10 cellular contexts compared by ENCODE assay signal in genomic region chr17:7575481-7575883, GRCh38. TPM values are rescaled to one million over a fixed set of nuclear protein-coding genes. Genes with fewer than 3 reads are reported as not detected.
DNase-seq lines count a peak whose midpoint lies in the region; ATAC-seq and TF ChIP-seq lines count a peak whose summit lies in the region.
"Had no signal": no experiment of that assay in that cellular context is flagged by ENCODE, and none has a peak within 500 bp of the region (broad histone marks: within the 10 kb centered on the region; RNA-seq: fewer than 3 reads in every experiment).

No MANE protein-coding gene starts in this region.

- peak overlapping the region; percentile 99 for H3K4me3 Mint-ChIP-seq in CD4-positive, alpha-beta T cell

- H3K4me1 ChIP-seq in MM.1S (ENCODE audit: low read length): peaks cover 66% of the 10 kb centered on the region
- peaks cover 3 to 28% of the 10 kb centered on the region in 2 donors for H3K4me1 ChIP-seq in ascending aorta
- H3K4me1 ChIP-seq in Peyer's patch: peaks cover 4 to 64% (median 32%) of the 10 kb centered on the region in 4 donors

- DNase-seq in CD4-positive, alpha-beta T cell: no peak
- no peak for DNase-seq in MM.1S
- DNase-seq in coronary artery (ENCODE audit: low spot score): no peak
- no peak for DNase-seq in NCI-H345 (lab: John Stamatoyannopoulos, UW)
- DNase-seq in ascending aorta (ENCODE audit: low spot score in 2 of 2): no peak
- DNase-seq in activated effector memory CD4-positive, alpha-beta T cell treated with Interleukin-2 at 50 U/mL for 16 hours: no peak
- no peak for DNase-seq in Peyer's patch
- DNase-seq: NCI-H1092, nucleus accumbens had no signal

- no peak for ATAC-seq in CD4-positive, alpha-beta T cell (ENCODE audit: poor library complexity)

- no peaks in the 10 kb centered on the region for H3K9me3 ChIP-seq in CD4-positive, alpha-beta T cell (ENCODE audit: control insufficient read depth, low read length)
- H3K9me3 ChIP-seq in MM.1S (replicated peaks; ENCODE audit: insufficient read depth, low read length): no peaks in the 10 kb centered on the region
- no peaks in the 10 kb centered on the region for H3K9me3 ChIP-seq in neural cell (ENCODE audit: low read length)
- no peaks in the 10 kb centered on the region for H3K9me3 ChIP-seq in ascending aorta
- H3K9me3 ChIP-seq in Peyer's patch: no peaks in the 10 kb centered on the region

- H3K27me3 Mint-ChIP-seq in CD4-positive, alpha-beta T cell: peaks cover 3% of the 10 kb centered on the region

- no peak for TF ChIP-seq POLR2A in Peyer's patch (IDR thresholded peaks at IDR 0.05)

- H3K27ac Mint-ChIP-seq in CD4-positive, alpha-beta T cell: peak overlapping the region; percentile 99

- TF ChIP-seq CTCF in CD4-positive, alpha-beta T cell (IDR thresholded peaks at IDR 0.05): no peak
- TF ChIP-seq CTCF in MM.1S (IDR thresholded peaks at IDR 0.05; ENCODE audit: low read length): no peak
- TF ChIP-seq CTCF in coronary artery (IDR thresholded peaks at IDR 0.05): no peak
- no peak for TF ChIP-seq CTCF in neural cell (IDR thresholded peaks at IDR 0.05; ENCODE audit: poor library complexity, severe bottlenecking)
- no peak for TF ChIP-seq CTCF in ascending aorta (IDR thresholded peaks at IDR 0.05)
- no peak for TF ChIP-seq CTCF in Peyer's patch (IDR thresholded peaks at IDR 0.05)

- H2AFZ ChIP-seq in MM.1S (ENCODE audit: low read length): no peak overlapping the region
- no peak overlapping the region for H2AFZ ChIP-seq in neural cell (ENCODE audit: low read depth, low read length)

- H3K27me3 ChIP-seq in CD4-positive, alpha-beta T cell (ENCODE audit: control insufficient read depth, insufficient read depth, low read length): no peaks in the 10 kb centered on the region
- H3K27me3 ChIP-seq in MM.1S (replicated peaks; ENCODE audit: insufficient read depth, low read length) (no peaks in the 10 kb centered on the region), neural cell (ENCODE audit: insufficient read depth, low read depth, low read length) (no peaks in the 10 kb centered on the region), ascending aorta (no peaks in the 10 kb centered on the region), Peyer's patch (no peaks in the 10 kb centered on the region)

- H3K9ac ChIP-seq in MM.1S (ENCODE audit: low read length): peak overlapping the region; percentile 10; the same call in 1 of the 2 replicates
- H3K9ac ChIP-seq in neural cell (ENCODE audit: low read length): peak overlapping the region; percentile 100

- H3K4me3 ChIP-seq in MM.1S (ENCODE audit: low read length) (no peak overlapping the region), coronary artery (peak overlapping the region; percentile 92), neural cell (ENCODE audit: low read length) (peak overlapping the region; percentile 100), ascending aorta (peak overlapping the region in 1 of 2 donors; percentile 78), Peyer's patch (no peak overlapping the region)

- H4K20me1 ChIP-seq in MM.1S (ENCODE audit: insufficient read depth, low read length) (peaks cover 51% of the 10 kb centered on the region), neural cell (ENCODE audit: insufficient read depth) (peaks cover 30% of the 10 kb centered on the region)

- TF ChIP-seq RAD21 in neural cell (conservative IDR thresholded peaks at IDR 0.05): no peak

- H3K36me3 ChIP-seq in MM.1S (replicated peaks; ENCODE audit: insufficient read depth, low read length) (peaks cover 34% of the 10 kb centered on the region), neural cell (ENCODE audit: insufficient read depth, low read length) (peaks cover 14% of the 10 kb centered on the region), ascending aorta (peaks cover 56 to 62% of the 10 kb centered on the region in 2 donors), Peyer's patch (peaks cover 0 to 60% (median 0%) of the 10 kb centered on the region in 3 donors)

- peaks cover 71% of the 10 kb centered on the region for H3K79me2 ChIP-seq in MM.1S (ENCODE audit: low read length)
- H3K79me2 ChIP-seq in neural cell (replicated peaks; ENCODE audit: insufficient read depth, low read length): peaks cover 35% of the 10 kb centered on the region

- intact Hi-C loops in CD4-positive, alpha-beta T cell (cut with DNase I, micrococcal nuclease): no loop called here
- intact Hi-C loops in ascending aorta (cut with DNase I): no loop called here

- POLR2A ChIA-PET in CD4-positive, alpha-beta T cell (lab: Charles Lee): interaction anchor here (0.5 to 7.0 kb wide), 9 partner anchors 9 to 139 kb away, joined by 3 to 143 read pairs (median 5); partner anchors contain the start of genes FXR2, MPDU1, SENP3 and TP53

- TF ChIP-seq EP300 in neural cell (conservative IDR thresholded peaks at IDR 0.05; ENCODE audit: poor library complexity, severe bottlenecking): no peak

- H3F3A ChIP-seq in MM.1S (ENCODE audit: insufficient read depth, low read length): peaks cover 79% of the 10 kb centered on the region
- no peaks in the 10 kb centered on the region for H3F3A ChIP-seq in neural cell (ENCODE audit: insufficient read depth, low read length, poor library complexity, severe bottlenecking)

- H3K9me2 ChIP-seq in MM.1S (replicated peaks; ENCODE audit: insufficient read depth, low read length) (no peaks in the 10 kb centered on the region), neural cell (ENCODE audit: insufficient read depth, low read length) (no peaks in the 10 kb centered on the region)

- peaks cover 77% of the 10 kb centered on the region for H3K4me1 Mint-ChIP-seq in CD4-positive, alpha-beta T cell (ENCODE audit: low read depth)

- H3K27ac ChIP-seq in CD4-positive, alpha-beta T cell (ENCODE audit: low read depth, low read length): no peak overlapping the region
- H3K27ac ChIP-seq in MM.1S (ENCODE audit: low read length) (peak overlapping the region; percentile 20; the same call in 1 of the 2 replicates), coronary artery (peak overlapping the region in 1 of 2 donors; percentile 3), neural cell (ENCODE audit: low read length) (no peak overlapping the region), ascending aorta (peak overlapping the region in 1 of 2 donors; percentile 93), Peyer's patch (peak overlapping the region in 2 of 4 donors; percentile 3 to 100)

- CTCF ChIA-PET in CD4-positive, alpha-beta T cell (lab: Charles Lee): interaction anchor here (2.3 kb wide), 2 partner anchors 14 to 113 kb away, joined by 8 to 15 read pairs; partner anchors contain the start of gene WRAP53

- peaks cover 87% of the 10 kb centered on the region for H3K36me3 Mint-ChIP-seq in CD4-positive, alpha-beta T cell (ENCODE audit: low read depth)

- peak overlapping the region; percentile 94 for H3K4me2 ChIP-seq in MM.1S (ENCODE audit: low read depth, low read length)
- H3K4me2 ChIP-seq in neural cell (ENCODE audit: low read length): no peak overlapping the region

- no peaks in the 10 kb centered on the region for H3K9me3 Mint-ChIP-seq in CD4-positive, alpha-beta T cell

TF ChIP-seq in neural cell, 6 proteins besides CTCF, POLR2A, EP300 and RAD21:
- no peak for TF ChIP-seq TAF1 (IDR thresholded peaks at IDR 0.05; ENCODE audit: low read depth)
- no peak for TF ChIP-seq POLR2AphosphoS5 (IDR thresholded peaks at IDR 0.05)
TF ChIP-seq in neural cell: peak in this region for 0.

RNA-seq across cellular contexts. Expression of gene CD68, which starts 4.0 kb away (rescaled TPM):
- total RNA-seq in CD4-positive, alpha-beta T cell: under 1 TPM; 0.33 to 0.95 TPM
- not detected in 2 replicates for polyA plus RNA-seq in neural cell
- not detected in 2 replicates for polyA minus RNA-seq in neural cell
- total RNA-seq in ascending aorta (151 TPM), Peyer's patch (100 to 1,000 TPM in 3 of 4 donors, 10 to 100 TPM in 1; 42.1 to 149 (median 124) TPM)

RNA-seq across cellular contexts. Expression of gene MPDU1, which starts 8.2 kb away (rescaled TPM):
- 10 to 100 TPM; 12.0 to 12.9 TPM for total RNA-seq in CD4-positive, alpha-beta T cell
- polyA plus RNA-seq in neural cell: 110 and 118 TPM in 2 replicates
- 39.7 and 43.1 TPM in 2 replicates for polyA minus RNA-seq in neural cell
- total RNA-seq in ascending aorta (157 TPM), Peyer's patch (100 to 1,000 TPM in 3 of 4 donors, 10 to 100 TPM in 1; 37.1 to 236 (median 125) TPM)

RNA-seq across cellular contexts. Expression of gene SENP3, which starts 13.8 kb away (rescaled TPM):
- 10 to 100 TPM; 27.7 to 28.9 TPM for total RNA-seq in CD4-positive, alpha-beta T cell
- 148 and 151 TPM in 2 replicates for polyA plus RNA-seq in neural cell
- 74.8 and 105 TPM in 2 replicates for polyA minus RNA-seq in neural cell
- total RNA-seq in ascending aorta (92.0 TPM), Peyer's patch (10 to 100 TPM; 31.4 to 47.7 (median 43.7) TPM)

RNA-seq across cellular contexts. Expression of gene SOX15, which starts 14.4 kb away (rescaled TPM):
- total RNA-seq in CD4-positive, alpha-beta T cell: under 1 TPM in 1 of 2 experiments, not detected in 1; 0.30 TPM
- 0.47 and 1.5 TPM in 2 replicates for polyA plus RNA-seq in neural cell
- polyA minus RNA-seq in neural cell: not detected in 2 replicates
- total RNA-seq in ascending aorta (not detected), Peyer's patch (1 to 10 TPM in 3 of 4 donors, not detected in 1; 1.9 to 2.7 (median 2.4) TPM)

RNA-seq across cellular contexts. Expression of gene TNFSF13, which starts 16.9 kb away (rescaled TPM):
- 1 to 10 TPM; 1.1 to 1.7 TPM for total RNA-seq in CD4-positive, alpha-beta T cell
- polyA plus RNA-seq in neural cell: 0.15 TPM in 1 of 2 replicates, not detected in the other
- not detected in 2 replicates for polyA minus RNA-seq in neural cell
- total RNA-seq in ascending aorta (17.5 TPM), Peyer's patch (10 to 100 TPM in 3 of 4 donors, 1 to 10 TPM in 1; 5.0 to 54.4 (median 38.7) TPM)

Comparison
In these comparisons a context has a peak if more than half of its experiments do, and no peak if none do; other contexts are left out.
1. H3K4me3 ChIP-seq: peak in coronary artery (single experiment) and neural cell (single experiment); none in MM.1S (single experiment) and Peyer's patch (0 of 4).
2. RNA of gene CD68, which starts 4.0 kb away (total RNA-seq): 151 TPM in ascending aorta (single experiment) and 42.1 to 149 TPM in Peyer's patch; 0.33 to 0.95 TPM in CD4-positive, alpha-beta T cell; every median in the first group is over 10 times any median in the second.